In the genomic region with DNA sequence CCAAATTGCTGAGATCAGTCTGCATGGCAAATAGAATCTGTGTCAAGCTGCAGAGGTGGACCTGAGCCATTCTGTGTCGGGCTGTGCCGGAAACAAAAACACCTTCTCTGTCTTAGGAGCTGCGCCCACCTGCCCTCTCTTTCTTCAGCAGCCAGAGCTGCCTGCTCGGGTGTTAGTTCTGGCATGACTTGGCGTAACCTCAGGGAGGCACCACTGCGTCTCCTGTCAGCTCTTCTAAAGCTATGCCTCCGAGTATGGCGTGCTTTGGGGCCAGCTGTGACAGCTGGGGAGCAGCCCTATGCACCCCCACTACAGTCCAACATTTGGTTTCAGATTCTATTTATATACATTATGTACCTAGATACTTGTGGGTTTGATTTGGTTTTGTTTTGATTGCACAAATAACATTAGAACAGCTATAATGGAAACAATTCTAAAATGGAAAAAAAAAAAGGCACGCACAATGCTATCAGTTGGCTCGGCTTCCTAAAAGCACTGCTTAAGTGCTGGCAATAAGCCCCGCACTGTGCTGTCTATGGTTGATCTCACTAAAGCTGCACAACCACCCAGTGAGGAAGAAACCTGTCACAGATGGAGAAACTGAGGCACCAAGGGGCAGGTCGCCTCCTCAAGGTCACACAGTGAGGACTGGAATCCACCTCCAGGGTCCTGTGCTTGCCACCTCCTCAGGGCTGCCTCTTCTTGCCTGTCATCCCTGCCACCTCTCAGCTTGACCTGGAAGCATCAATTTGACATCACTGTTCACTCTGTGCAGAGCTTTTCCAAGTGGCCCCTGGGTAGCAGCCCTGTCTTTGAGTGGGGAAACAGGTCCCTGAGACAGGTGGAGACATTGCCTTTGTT, we compare ENCODE assay signal across 1 cellular context.
TF ChIP-seq lines count a peak whose summit lies in the region.

No MANE protein-coding gene starts in this region.

TF ChIP-seq in GM12878, 131 proteins besides CTCF, POLR2A, EP300 and RAD21 (continued from another document and continues in another):
- TF ChIP-seq SMC3 (IDR thresholded peaks at IDR 0.05; ENCODE audit: borderline replicate concordance, low read length) (peak; percentile 30; the same call in 1 of the 2 replicates), CBX5 (IDR thresholded peaks at IDR 0.05; ENCODE audit: low read depth) (peak; percentile 86), NFXL1 (IDR thresholded peaks at IDR 0.05; ENCODE audit: borderline replicate concordance) (no peak), CHD4 (IDR thresholded peaks at IDR 0.05) (no peak), PML (IDR thresholded peaks at IDR 0.05; ENCODE audit: low read length) (peak; percentile 90), HDAC2 (IDR thresholded peaks at IDR 0.05) (no peak), CEBPB (IDR thresholded peaks at IDR 0.05; ENCODE audit: borderline replicate concordance in 1 of 2, low read depth in 2 of 2, low read length in 2 of 2) (peak in 1 of 2 experiments; percentile 74; a peak in 1 of 4 replicates), CREM (IDR thresholded peaks at IDR 0.05; ENCODE audit: low read depth) (peak; percentile 90), ESRRA (IDR thresholded peaks at IDR 0.05; ENCODE audit: low read length) (no peak), PAX8 (IDR thresholded peaks at IDR 0.05) (no peak), BACH1 (IDR thresholded peaks at IDR 0.05; ENCODE audit: borderline replicate concordance) (no peak; the same call in 1 of the 2 replicates), RB1 (IDR thresholded peaks at IDR 0.05; ENCODE audit: borderline replicate concordance) (no peak), SMAD5 (IDR thresholded peaks at IDR 0.05; ENCODE audit: low read depth) (no peak), RUNX3 (IDR thresholded peaks at IDR 0.05; ENCODE audit: low read length) (peak; percentile 96), CBFB (IDR thresholded peaks at IDR 0.05; ENCODE audit: low read depth) (peak; percentile 83), NR2C2 (IDR thresholded peaks at IDR 0.05; ENCODE audit: borderline replicate concordance, control insufficient read depth, insufficient read length, low read depth) (no peak), EED (IDR thresholded peaks at IDR 0.05; ENCODE audit: low read depth) (no peak; the same call in 1 of the 2 replicates), JUNB (IDR thresholded peaks at IDR 0.05) (peak; percentile 84), ZNF622 (IDR thresholded peaks at IDR 0.05) (no peak), LARP7 (IDR thresholded peaks at IDR 0.05) (0 out of 2 replicates have a peak, but pooled peaks have one; percentile 37), FOXK2 (IDR thresholded peaks at IDR 0.05) (no peak), RELA (IDR thresholded peaks at IDR 0.05; ENCODE audit: borderline replicate concordance, partially characterized antibody) (no peak), NBN (IDR thresholded peaks at IDR 0.05) (peak; percentile 74; the same call in 1 of the 2 replicates), KLF5 (IDR thresholded peaks at IDR 0.05; ENCODE audit: partially characterized antibody) (no peak), BHLHE40 (IDR thresholded peaks at IDR 0.05; ENCODE audit: borderline replicate concordance in 1 of 2, low read depth in 2 of 2, low read length in 1 of 2) (peak; percentile 75 to 76; a peak in 3 of 4 replicates), SMAD1 (IDR thresholded peaks at IDR 0.05; ENCODE audit: low read depth, partially characterized antibody) (no peak), SP1 (IDR thresholded peaks at IDR 0.05; ENCODE audit: low read depth, low read length) (peak; percentile 65), SREBF2 (IDR thresholded peaks at IDR 0.05; ENCODE audit: low read length) (no peak)
- TF ChIP-seq, protein P1, sequence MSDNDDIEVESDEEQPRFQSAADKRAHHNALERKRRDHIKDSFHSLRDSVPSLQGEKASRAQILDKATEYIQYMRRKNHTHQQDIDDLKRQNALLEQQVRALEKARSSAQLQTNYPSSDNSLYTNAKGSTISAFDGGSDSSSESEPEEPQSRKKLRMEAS (IDR thresholded peaks at IDR 0.05; ENCODE audit: low read depth, low read length) = no peak
- TF ChIP-seq, protein P2, sequence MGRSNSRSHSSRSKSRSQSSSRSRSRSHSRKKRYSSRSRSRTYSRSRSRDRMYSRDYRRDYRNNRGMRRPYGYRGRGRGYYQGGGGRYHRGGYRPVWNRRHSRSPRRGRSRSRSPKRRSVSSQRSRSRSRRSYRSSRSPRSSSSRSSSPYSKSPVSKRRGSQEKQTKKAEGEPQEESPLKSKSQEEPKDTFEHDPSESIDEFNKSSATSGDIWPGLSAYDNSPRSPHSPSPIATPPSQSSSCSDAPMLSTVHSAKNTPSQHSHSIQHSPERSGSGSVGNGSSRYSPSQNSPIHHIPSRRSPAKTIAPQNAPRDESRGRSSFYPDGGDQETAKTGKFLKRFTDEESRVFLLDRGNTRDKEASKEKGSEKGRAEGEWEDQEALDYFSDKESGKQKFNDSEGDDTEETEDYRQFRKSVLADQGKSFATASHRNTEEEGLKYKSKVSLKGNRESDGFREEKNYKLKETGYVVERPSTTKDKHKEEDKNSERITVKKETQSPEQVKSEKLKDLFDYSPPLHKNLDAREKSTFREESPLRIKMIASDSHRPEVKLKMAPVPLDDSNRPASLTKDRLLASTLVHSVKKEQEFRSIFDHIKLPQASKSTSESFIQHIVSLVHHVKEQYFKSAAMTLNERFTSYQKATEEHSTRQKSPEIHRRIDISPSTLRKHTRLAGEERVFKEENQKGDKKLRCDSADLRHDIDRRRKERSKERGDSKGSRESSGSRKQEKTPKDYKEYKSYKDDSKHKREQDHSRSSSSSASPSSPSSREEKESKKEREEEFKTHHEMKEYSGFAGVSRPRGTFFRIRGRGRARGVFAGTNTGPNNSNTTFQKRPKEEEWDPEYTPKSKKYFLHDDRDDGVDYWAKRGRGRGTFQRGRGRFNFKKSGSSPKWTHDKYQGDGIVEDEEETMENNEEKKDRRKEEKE (IDR thresholded peaks at IDR 0.05) = no peak
- TF ChIP-seq, protein P3, sequence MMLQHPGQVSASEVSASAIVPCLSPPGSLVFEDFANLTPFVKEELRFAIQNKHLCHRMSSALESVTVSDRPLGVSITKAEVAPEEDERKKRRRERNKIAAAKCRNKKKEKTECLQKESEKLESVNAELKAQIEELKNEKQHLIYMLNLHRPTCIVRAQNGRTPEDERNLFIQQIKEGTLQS (IDR thresholded peaks at IDR 0.05; ENCODE audit: borderline replicate concordance, extremely low read depth, low read depth, low read length) = no peak
- TF ChIP-seq, protein P4, sequence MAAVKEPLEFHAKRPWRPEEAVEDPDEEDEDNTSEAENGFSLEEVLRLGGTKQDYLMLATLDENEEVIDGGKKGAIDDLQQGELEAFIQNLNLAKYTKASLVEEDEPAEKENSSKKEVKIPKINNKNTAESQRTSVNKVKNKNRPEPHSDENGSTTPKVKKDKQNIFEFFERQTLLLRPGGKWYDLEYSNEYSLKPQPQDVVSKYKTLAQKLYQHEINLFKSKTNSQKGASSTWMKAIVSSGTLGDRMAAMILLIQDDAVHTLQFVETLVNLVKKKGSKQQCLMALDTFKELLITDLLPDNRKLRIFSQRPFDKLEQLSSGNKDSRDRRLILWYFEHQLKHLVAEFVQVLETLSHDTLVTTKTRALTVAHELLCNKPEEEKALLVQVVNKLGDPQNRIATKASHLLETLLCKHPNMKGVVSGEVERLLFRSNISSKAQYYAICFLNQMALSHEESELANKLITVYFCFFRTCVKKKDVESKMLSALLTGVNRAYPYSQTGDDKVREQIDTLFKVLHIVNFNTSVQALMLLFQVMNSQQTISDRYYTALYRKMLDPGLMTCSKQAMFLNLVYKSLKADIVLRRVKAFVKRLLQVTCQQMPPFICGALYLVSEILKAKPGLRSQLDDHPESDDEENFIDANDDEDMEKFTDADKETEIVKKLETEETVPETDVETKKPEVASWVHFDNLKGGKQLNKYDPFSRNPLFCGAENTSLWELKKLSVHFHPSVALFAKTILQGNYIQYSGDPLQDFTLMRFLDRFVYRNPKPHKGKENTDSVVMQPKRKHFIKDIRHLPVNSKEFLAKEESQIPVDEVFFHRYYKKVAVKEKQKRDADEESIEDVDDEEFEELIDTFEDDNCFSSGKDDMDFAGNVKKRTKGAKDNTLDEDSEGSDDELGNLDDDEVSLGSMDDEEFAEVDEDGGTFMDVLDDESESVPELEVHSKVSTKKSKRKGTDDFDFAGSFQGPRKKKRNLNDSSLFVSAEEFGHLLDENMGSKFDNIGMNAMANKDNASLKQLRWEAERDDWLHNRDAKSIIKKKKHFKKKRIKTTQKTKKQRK (IDR thresholded peaks at IDR 0.05; ENCODE audit: low read depth, low read length) = no peak
- TF ChIP-seq, protein P5, sequence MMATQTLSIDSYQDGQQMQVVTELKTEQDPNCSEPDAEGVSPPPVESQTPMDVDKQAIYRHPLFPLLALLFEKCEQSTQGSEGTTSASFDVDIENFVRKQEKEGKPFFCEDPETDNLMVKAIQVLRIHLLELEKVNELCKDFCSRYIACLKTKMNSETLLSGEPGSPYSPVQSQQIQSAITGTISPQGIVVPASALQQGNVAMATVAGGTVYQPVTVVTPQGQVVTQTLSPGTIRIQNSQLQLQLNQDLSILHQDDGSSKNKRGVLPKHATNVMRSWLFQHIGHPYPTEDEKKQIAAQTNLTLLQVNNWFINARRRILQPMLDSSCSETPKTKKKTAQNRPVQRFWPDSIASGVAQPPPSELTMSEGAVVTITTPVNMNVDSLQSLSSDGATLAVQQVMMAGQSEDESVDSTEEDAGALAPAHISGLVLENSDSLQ (IDR thresholded peaks at IDR 0.05) = peak; percentile 74
- TF ChIP-seq, protein P6, sequence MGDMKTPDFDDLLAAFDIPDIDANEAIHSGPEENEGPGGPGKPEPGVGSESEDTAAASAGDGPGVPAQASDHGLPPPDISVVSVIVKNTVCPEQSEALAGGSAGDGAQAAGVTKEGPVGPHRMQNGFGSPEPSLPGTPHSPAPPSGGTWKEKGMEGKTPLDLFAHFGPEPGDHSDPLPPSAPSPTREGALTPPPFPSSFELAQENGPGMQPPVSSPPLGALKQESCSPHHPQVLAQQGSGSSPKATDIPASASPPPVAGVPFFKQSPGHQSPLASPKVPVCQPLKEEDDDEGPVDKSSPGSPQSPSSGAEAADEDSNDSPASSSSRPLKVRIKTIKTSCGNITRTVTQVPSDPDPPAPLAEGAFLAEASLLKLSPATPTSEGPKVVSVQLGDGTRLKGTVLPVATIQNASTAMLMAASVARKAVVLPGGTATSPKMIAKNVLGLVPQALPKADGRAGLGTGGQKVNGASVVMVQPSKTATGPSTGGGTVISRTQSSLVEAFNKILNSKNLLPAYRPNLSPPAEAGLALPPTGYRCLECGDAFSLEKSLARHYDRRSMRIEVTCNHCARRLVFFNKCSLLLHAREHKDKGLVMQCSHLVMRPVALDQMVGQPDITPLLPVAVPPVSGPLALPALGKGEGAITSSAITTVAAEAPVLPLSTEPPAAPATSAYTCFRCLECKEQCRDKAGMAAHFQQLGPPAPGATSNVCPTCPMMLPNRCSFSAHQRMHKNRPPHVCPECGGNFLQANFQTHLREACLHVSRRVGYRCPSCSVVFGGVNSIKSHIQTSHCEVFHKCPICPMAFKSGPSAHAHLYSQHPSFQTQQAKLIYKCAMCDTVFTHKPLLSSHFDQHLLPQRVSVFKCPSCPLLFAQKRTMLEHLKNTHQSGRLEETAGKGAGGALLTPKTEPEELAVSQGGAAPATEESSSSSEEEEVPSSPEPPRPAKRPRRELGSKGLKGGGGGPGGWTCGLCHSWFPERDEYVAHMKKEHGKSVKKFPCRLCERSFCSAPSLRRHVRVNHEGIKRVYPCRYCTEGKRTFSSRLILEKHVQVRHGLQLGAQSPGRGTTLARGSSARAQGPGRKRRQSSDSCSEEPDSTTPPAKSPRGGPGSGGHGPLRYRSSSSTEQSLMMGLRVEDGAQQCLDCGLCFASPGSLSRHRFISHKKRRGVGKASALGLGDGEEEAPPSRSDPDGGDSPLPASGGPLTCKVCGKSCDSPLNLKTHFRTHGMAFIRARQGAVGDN (IDR thresholded peaks at IDR 0.05) = peak; percentile 43; the same call in 1 of the 2 replicates
- TF ChIP-seq, protein P7, sequence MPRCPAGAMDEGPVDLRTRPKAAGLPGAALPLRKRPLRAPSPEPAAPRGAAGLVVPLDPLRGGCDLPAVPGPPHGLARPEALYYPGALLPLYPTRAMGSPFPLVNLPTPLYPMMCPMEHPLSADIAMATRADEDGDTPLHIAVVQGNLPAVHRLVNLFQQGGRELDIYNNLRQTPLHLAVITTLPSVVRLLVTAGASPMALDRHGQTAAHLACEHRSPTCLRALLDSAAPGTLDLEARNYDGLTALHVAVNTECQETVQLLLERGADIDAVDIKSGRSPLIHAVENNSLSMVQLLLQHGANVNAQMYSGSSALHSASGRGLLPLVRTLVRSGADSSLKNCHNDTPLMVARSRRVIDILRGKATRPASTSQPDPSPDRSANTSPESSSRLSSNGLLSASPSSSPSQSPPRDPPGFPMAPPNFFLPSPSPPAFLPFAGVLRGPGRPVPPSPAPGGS (IDR thresholded peaks at IDR 0.05; ENCODE audit: borderline replicate concordance, insufficient read depth, low read depth, low read length, poor library complexity, severe bottlenecking) = peak; percentile 72
- TF ChIP-seq, protein P8, sequence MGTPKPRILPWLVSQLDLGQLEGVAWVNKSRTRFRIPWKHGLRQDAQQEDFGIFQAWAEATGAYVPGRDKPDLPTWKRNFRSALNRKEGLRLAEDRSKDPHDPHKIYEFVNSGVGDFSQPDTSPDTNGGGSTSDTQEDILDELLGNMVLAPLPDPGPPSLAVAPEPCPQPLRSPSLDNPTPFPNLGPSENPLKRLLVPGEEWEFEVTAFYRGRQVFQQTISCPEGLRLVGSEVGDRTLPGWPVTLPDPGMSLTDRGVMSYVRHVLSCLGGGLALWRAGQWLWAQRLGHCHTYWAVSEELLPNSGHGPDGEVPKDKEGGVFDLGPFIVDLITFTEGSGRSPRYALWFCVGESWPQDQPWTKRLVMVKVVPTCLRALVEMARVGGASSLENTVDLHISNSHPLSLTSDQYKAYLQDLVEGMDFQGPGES (IDR thresholded peaks at IDR 0.05) = no peak
